Comparison of ENCODE assay signal across 1 cellular context in genomic region chr5:34915139-34915855, GRCh38.
A peak's percentile ranks its signal among the peaks of the same experiment; 100 is the strongest.
TF ChIP-seq lines count a peak whose summit lies in the region.

BRIX1 (plus strand) TSS chr5:34915711; CDS start chr5:34915739, 28 bp downstream.
RAD1 (minus strand) TSS chr5:34915504; CDS start chr5:34914892, 612 bp downstream.

TF ChIP-seq in HepG2, 621 proteins besides CTCF, POLR2A, EP300 and RAD21 (continued from another document and continues in another):
- TF ChIP-seq ZBTB33 (CRISPR knock-in tag; IDR thresholded peaks at IDR 0.05) (no peak), PAX8 (CRISPR knock-in tag; IDR thresholded peaks at IDR 0.05; ENCODE audit: borderline replicate concordance) (peak; percentile 77), E2F2 (CRISPR knock-in tag; IDR thresholded peaks at IDR 0.05; ENCODE audit: borderline replicate concordance) (no peak; the same call in 1 of the 2 replicates), TFDP2 (CRISPR knock-in tag; IDR thresholded peaks at IDR 0.05) (peak; percentile 95), ISL2 (CRISPR knock-in tag; IDR thresholded peaks at IDR 0.05) (no peak), PRMT3 (CRISPR knock-in tag; IDR thresholded peaks at IDR 0.05; ENCODE audit: borderline replicate concordance, low read depth) (no peak), HOXA3 (CRISPR knock-in tag; IDR thresholded peaks at IDR 0.05) (peak; percentile 96), GATA4 (IDR thresholded peaks at IDR 0.05; ENCODE audit: borderline replicate concordance, low read depth) (peak; percentile 47; the same call in 1 of the 2 replicates), SIX1 (CRISPR knock-in tag; IDR thresholded peaks at IDR 0.05; ENCODE audit: borderline replicate concordance) (no peak), HNF4G (IDR thresholded peaks at IDR 0.05; ENCODE audit: borderline replicate concordance, low read depth, low read length) (no peak), HNF4G (CRISPR knock-in tag; IDR thresholded peaks at IDR 0.05; ENCODE audit: borderline replicate concordance, low read depth) (peak; percentile 65; the same call in 1 of the 2 replicates), HOXA7 (CRISPR knock-in tag; IDR thresholded peaks at IDR 0.05) (no peak), ZNF331 (CRISPR knock-in tag; IDR thresholded peaks at IDR 0.05) (peak; percentile 74; the same call in 1 of the 2 replicates), ATF3 (CRISPR knock-in tag; IDR thresholded peaks at IDR 0.05) (no peak), ZNF839 (CRISPR knock-in tag; IDR thresholded peaks at IDR 0.05; ENCODE audit: borderline replicate concordance) (no peak), MXD3 (CRISPR knock-in tag; IDR thresholded peaks at IDR 0.05) (peak; percentile 86; the same call in 1 of the 2 replicates), MED1 (CRISPR knock-in tag; IDR thresholded peaks at IDR 0.05) (peak; percentile 77), FOXK2 (IDR thresholded peaks at IDR 0.05) (no peak), ZFP36 (IDR thresholded peaks at IDR 0.05; ENCODE audit: borderline replicate concordance, low read depth, low read length, partially characterized antibody) (no peak), HIC2 (CRISPR knock-in tag; IDR thresholded peaks at IDR 0.05; ENCODE audit: low read depth) (no peak), ZNF703 (CRISPR knock-in tag; IDR thresholded peaks at IDR 0.05; ENCODE audit: borderline replicate concordance) (peak; percentile 61; the same call in 1 of the 2 replicates), LCORL (IDR thresholded peaks at IDR 0.05) (no peak), LCORL (CRISPR knock-in tag; IDR thresholded peaks at IDR 0.05) (peak; percentile 80; the same call in 1 of the 2 replicates), HDAC1 (CRISPR knock-in tag; IDR thresholded peaks at IDR 0.05) (peak; percentile 99), ZNF549 (CRISPR knock-in tag; IDR thresholded peaks at IDR 0.05) (no peak), SMYD3 (CRISPR knock-in tag; IDR thresholded peaks at IDR 0.05) (no peak), KLF16 (CRISPR knock-in tag; IDR thresholded peaks at IDR 0.05) (peak in 1 of 2 experiments; percentile 69; a peak in 1 of 4 replicates), HMG20A (CRISPR knock-in tag; IDR thresholded peaks at IDR 0.05; ENCODE audit: borderline replicate concordance) (no peak), ARID3A (IDR thresholded peaks at IDR 0.05; ENCODE audit: low read depth, low read length) (no peak), RFXAP (CRISPR knock-in tag; IDR thresholded peaks at IDR 0.05; ENCODE audit: borderline replicate concordance) (peak; percentile 40; the same call in 1 of the 2 replicates), MXD1 (CRISPR knock-in tag; IDR thresholded peaks at IDR 0.05) (peak; percentile 85; the same call in 1 of the 2 replicates), NKX3-1 (CRISPR knock-in tag; IDR thresholded peaks at IDR 0.05) (0 out of 2 replicates have a peak, but pooled peaks have one; percentile 19), CREB3 (CRISPR knock-in tag; IDR thresholded peaks at IDR 0.05) (peak; percentile 72; the same call in 1 of the 2 replicates), MZF1 (CRISPR knock-in tag; IDR thresholded peaks at IDR 0.05; ENCODE audit: borderline replicate concordance) (no peak), ZNF10 (CRISPR knock-in tag; IDR thresholded peaks at IDR 0.05; ENCODE audit: borderline replicate concordance, low read depth) (no peak), HIVEP1 (CRISPR knock-in tag; IDR thresholded peaks at IDR 0.05) (peak; percentile 62; the same call in 1 of the 2 replicates), IRF2 (CRISPR knock-in tag; IDR thresholded peaks at IDR 0.05) (peak; percentile 86), KDM2A (CRISPR knock-in tag; IDR thresholded peaks at IDR 0.05; ENCODE audit: borderline replicate concordance, low read depth) (peak; percentile 98), U2AF2 (IDR thresholded peaks at IDR 0.05; ENCODE audit: low read depth, low read length) (no peak), ZNF235 (CRISPR knock-in tag; IDR thresholded peaks at IDR 0.05; ENCODE audit: borderline replicate concordance) (peak; percentile 69; the same call in 1 of the 2 replicates), ZBTB38 (CRISPR knock-in tag; IDR thresholded peaks at IDR 0.05) (peak; percentile 40), MEIS1 (CRISPR knock-in tag; IDR thresholded peaks at IDR 0.05; ENCODE audit: borderline replicate concordance) (peak; percentile 84), PAF1 (CRISPR knock-in tag; IDR thresholded peaks at IDR 0.05) (no peak), RELA (CRISPR knock-in tag; IDR thresholded peaks at IDR 0.05) (0 out of 2 replicates have a peak, but pooled peaks have one; percentile 31), SAFB2 (CRISPR knock-in tag; IDR thresholded peaks at IDR 0.05; ENCODE audit: borderline replicate concordance, low read depth) (peak; percentile 82; the same call in 1 of the 2 replicates), GABPB1 (CRISPR knock-in tag; IDR thresholded peaks at IDR 0.05) (peak; percentile 99), ZNF605 (CRISPR knock-in tag; IDR thresholded peaks at IDR 0.05) (no peak; the same call in 1 of the 2 replicates), ADNP (CRISPR knock-in tag; IDR thresholded peaks at IDR 0.05) (no peak), IRF1 (CRISPR knock-in tag; IDR thresholded peaks at IDR 0.05; ENCODE audit: low read depth) (0 out of 2 replicates have a peak, but pooled peaks have one; percentile 43), FOXC1 (CRISPR knock-in tag; IDR thresholded peaks at IDR 0.05; ENCODE audit: borderline replicate concordance) (peak; percentile 69), ZNF878 (CRISPR knock-in tag; IDR thresholded peaks at IDR 0.05) (peak; percentile 84), REXO4 (CRISPR knock-in tag; IDR thresholded peaks at IDR 0.05; ENCODE audit: borderline replicate concordance) (no peak), ZBTB1 (CRISPR knock-in tag; IDR thresholded peaks at IDR 0.05; ENCODE audit: borderline replicate concordance) (no peak), ZNF7 (CRISPR knock-in tag; IDR thresholded peaks at IDR 0.05) (no peak), MIER2 (CRISPR knock-in tag; IDR thresholded peaks at IDR 0.05) (peak; percentile 69; the same call in 1 of the 2 replicates), SP140L (CRISPR knock-in tag; IDR thresholded peaks at IDR 0.05; ENCODE audit: borderline replicate concordance) (peak; percentile 26; the same call in 1 of the 2 replicates), ZNF543 (CRISPR knock-in tag; IDR thresholded peaks at IDR 0.05) (peak; percentile 94; the same call in 1 of the 2 replicates), MTA3 (CRISPR knock-in tag; IDR thresholded peaks at IDR 0.05) (no peak), ATF7 (IDR thresholded peaks at IDR 0.05) (no peak), ATF7 (CRISPR knock-in tag; IDR thresholded peaks at IDR 0.05) (peak; percentile 24; the same call in 1 of the 2 replicates), KDM6A (CRISPR knock-in tag; IDR thresholded peaks at IDR 0.05; ENCODE audit: low read depth) (0 out of 2 replicates have a peak, but pooled peaks have one; percentile 15), ZNF616 (CRISPR knock-in tag; IDR thresholded peaks at IDR 0.05; ENCODE audit: low read depth) (no peak; the same call in 1 of the 2 replicates), MATR3 (CRISPR knock-in tag; IDR thresholded peaks at IDR 0.05) (no peak)
